14 cellular contexts compared by ENCODE assay signal in genomic region chr1:45545553-45546310, GRCh38. TPM values are rescaled to one million over a fixed set of nuclear protein-coding genes. Genes with fewer than 3 reads are reported as not detected.
DNase-seq lines count a peak whose midpoint lies in the region; ATAC-seq and TF ChIP-seq lines count a peak whose summit lies in the region.
"Had no signal": no experiment of that assay in that cellular context is flagged by ENCODE, and none has a peak within 500 bp of the region (broad histone marks: within the 10 kb centered on the region; RNA-seq: fewer than 3 reads in every experiment).

No MANE protein-coding gene starts in this region.

- peak; percentile 4 for DNase-seq in NCI-H146 (lab: John Stamatoyannopoulos, UW)
- DNase-seq in NCI-H146 treated with DMSO at 0.1 percent for 48 hours (lab: John Stamatoyannopoulos, UW; ENCODE audit: unreplicated experiment): no peak
- DNase-seq in effector memory CD8-positive, alpha-beta T cell: no peak
- DNase-seq in hippocampal formation (lab: John Stamatoyannopoulos, UW): no peak
- no peak for DNase-seq in heart left ventricle
- DNase-seq: central memory CD4-positive, alpha-beta T cell; kidney glomerular epithelial cell had no signal

- no peak for TF ChIP-seq POLR2A in heart left ventricle (IDR thresholded peaks at IDR 0.05)

- intact Hi-C loops in heart left ventricle (cut with DNase I): no loop called here

- H3K36me3 Mint-ChIP-seq in effector memory CD8-positive, alpha-beta T cell (ENCODE audit: insufficient read depth): peaks cover 6% of the 10 kb centered on the region

- TF ChIP-seq CTCF in heart left ventricle (IDR thresholded peaks at IDR 0.05): no peak

- H3K4me1 Mint-ChIP-seq in effector memory CD8-positive, alpha-beta T cell (ENCODE audit: low read depth in 2 of 2): peaks cover 14 to 18% of the 10 kb centered on the region in 2 donors

- peaks cover 0 to 56% (median 9%) of the 10 kb centered on the region in 12 donors for H3K4me1 ChIP-seq in heart left ventricle

- H3K9me3 ChIP-seq in heart left ventricle: no peaks in the 10 kb centered on the region

- H3K27ac Mint-ChIP-seq in effector memory CD8-positive, alpha-beta T cell: peak overlapping the region; percentile 11 to 75

- H3K27ac ChIP-seq in skin epidermis (peak overlapping the region in 11 of 21 experiments; percentile 6 to 79 (median 47)), heart left ventricle (peak overlapping the region in 1 of 12 donors; percentile 89)
- H3K27ac ChIP-seq: 22Rv1, SK-N-MC, VCaP had no signal

- ATAC-seq in HG03342 (IDR thresholded peaks at IDR 0.05; ENCODE audit: unreplicated experiment) (peak; percentile 4), GM19035 (IDR thresholded peaks at IDR 0.05; ENCODE audit: unreplicated experiment) (no peak), heart left ventricle (no peak)
- no peak for ATAC-seq in effector memory CD8-positive, alpha-beta T cell (replicated peaks)

- WGBS in heart left ventricle, 4 donors: 87 to 93% (median 89%) methylated on average over 7 of the region's 7 CpGs

- no peaks in the 10 kb centered on the region for H3K9me3 Mint-ChIP-seq in effector memory CD8-positive, alpha-beta T cell
- H3K9me3 Mint-ChIP-seq: activated naive CD4-positive, alpha-beta T cell treated with anti-CD3 and anti-CD28 coated beads, Interleukin-2, amount 50 U/mL, for 72 hours had no signal

- H3K27me3 ChIP-seq in heart left ventricle: no peaks in the 10 kb centered on the region

- H3K27me3 Mint-ChIP-seq in effector memory CD8-positive, alpha-beta T cell: no peaks in the 10 kb centered on the region

- no peaks in the 10 kb centered on the region for H3K36me3 ChIP-seq in heart left ventricle

- H3K4me3 ChIP-seq in skin epidermis: no peak overlapping the region
- H3K4me3 ChIP-seq in heart left ventricle: no peak overlapping the region
- H3K4me3 ChIP-seq: SK-N-MC had no signal

- H3K4me3 Mint-ChIP-seq in effector memory CD8-positive, alpha-beta T cell: no peak overlapping the region

RNA-seq across cellular contexts. Expression of gene AKR1A1, which starts 4.9 kb away (rescaled TPM):
- total RNA-seq in heart left ventricle: 100 to 1,000 TPM in 1 of 9 donors, 10 to 100 TPM in 8; 28.0 to 148 (median 42.6) TPM
- polyA plus RNA-seq in heart left ventricle: 10 to 100 TPM; 45.8 to 77.7 TPM

RNA-seq across cellular contexts. Expression of gene PRDX1, which starts 24.0 kb away (rescaled TPM):
- total RNA-seq in heart left ventricle: 100 to 1,000 TPM; 249 to 501 (median 313) TPM
- 100 to 1,000 TPM; 440 to 671 TPM for polyA plus RNA-seq in heart left ventricle

RNA-seq across cellular contexts. Expression of gene NASP, which starts 38.1 kb away (rescaled TPM):
- 10 to 100 TPM; 24.5 to 53.4 (median 31.4) TPM for total RNA-seq in heart left ventricle
- 10 to 100 TPM; 70.6 to 86.6 TPM for polyA plus RNA-seq in heart left ventricle

RNA-seq across cellular contexts. Expression of gene MMACHC, which starts 45.6 kb away (rescaled TPM):
- total RNA-seq in heart left ventricle: 10 to 100 TPM in 7 of 9 donors, 1 to 10 TPM in 2; 8.0 to 23.4 (median 13.8) TPM
- 10 to 100 TPM in 1 of 2 donors, 1 to 10 TPM in 1; 6.8 to 10.2 TPM for polyA plus RNA-seq in heart left ventricle

RNA-seq across cellular contexts. Expression of gene CCDC163, which starts 45.9 kb away (rescaled TPM):
- 1 to 10 TPM in 3 of 9 donors, under 1 TPM in 5, not detected in 1; 0.16 to 2.2 (median 0.73) TPM for total RNA-seq in heart left ventricle
- polyA plus RNA-seq in heart left ventricle: 1 to 10 TPM in 1 of 2 donors, under 1 TPM in 1; 0.34 to 1.8 TPM
